7 cellular contexts compared by ENCODE assay signal in genomic region chr14:80496090-80496489, GRCh38.
"Had no signal": no experiment of that assay in that cellular context is flagged by ENCODE, and none has a peak within 500 bp of the region (broad histone marks: within the 10 kb centered on the region; RNA-seq: fewer than 3 reads in every experiment).

No MANE protein-coding gene starts in this region.

- H3K4me2 ChIP-seq: KMS-11 had no signal

- FAIRE-seq: HTR-8/SVneo, K562 had no signal

- H3K9ac ChIP-seq: KMS-11 had no signal

- H3K4me3 ChIP-seq: K562 had no signal

- H3K27ac ChIP-seq: HL-60, KMS-11 had no signal

- DNase-seq: Karpas-422, KBM-7, KG1 had no signal

- ATAC-seq: K562 had no signal
